21 cellular contexts compared by ENCODE assay signal in the genomic region with DNA sequence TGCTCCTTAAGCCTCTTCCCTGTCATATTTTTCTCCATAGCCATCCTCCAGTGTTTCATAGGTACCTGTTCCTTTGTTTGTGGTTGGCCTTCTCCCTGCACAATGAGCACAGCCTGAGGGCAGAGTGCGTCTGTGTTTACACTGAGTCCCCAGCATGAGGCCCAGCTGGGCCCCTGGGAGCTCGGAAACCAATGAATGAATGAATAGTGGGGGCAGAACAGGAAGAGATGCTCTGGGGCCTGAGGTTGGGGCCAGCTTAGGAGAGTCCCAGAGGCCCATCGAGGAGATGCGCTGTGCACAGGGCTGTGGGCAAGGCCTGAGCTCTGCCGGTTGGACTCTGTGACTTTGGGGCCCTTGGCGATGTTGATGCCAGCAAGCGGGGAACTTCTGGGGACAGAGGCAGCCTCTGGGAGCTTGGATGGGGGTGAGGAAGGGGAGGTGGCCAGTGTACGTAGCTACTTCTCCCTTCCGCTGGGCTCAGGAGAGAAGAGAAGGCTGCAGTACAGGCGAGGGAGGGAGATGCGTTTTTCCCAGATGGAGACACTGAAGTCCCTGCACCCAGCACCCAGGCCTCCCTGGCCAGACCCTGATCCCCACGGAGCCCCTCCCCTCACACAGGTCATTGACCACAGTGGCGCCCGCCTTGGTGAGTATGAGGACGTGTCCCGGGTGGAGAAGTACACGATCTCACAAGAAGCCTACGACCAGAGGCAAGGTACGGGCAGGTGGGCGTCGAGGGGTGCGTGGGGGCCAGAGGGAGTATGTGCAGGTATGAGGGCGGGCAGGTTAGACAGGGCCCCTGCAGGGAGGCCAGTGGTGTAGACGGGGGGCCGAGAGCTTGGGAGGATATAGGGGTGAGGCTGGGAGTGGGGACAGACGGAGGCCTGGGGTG. TPM values are rescaled to one million over a fixed set of nuclear protein-coding genes. Genes with fewer than 3 reads are reported as not detected.
DNase-seq lines count a peak whose midpoint lies in the region; ATAC-seq and TF ChIP-seq lines count a peak whose summit lies in the region.
"Had no signal": no experiment of that assay in that cellular context is flagged by ENCODE, and none has a peak within 500 bp of the region (broad histone marks: within the 10 kb centered on the region; RNA-seq: fewer than 3 reads in every experiment).

No MANE protein-coding gene starts in this region.

- peaks cover 52% of the 10 kb centered on the region for H3K36me3 Mint-ChIP-seq in activated CD8-positive, alpha-beta T cell treated with anti-CD3 and anti-CD28 coated beads, Interleukin-2, amount 10 ng/mL, durations not matched to agents 7 days and 5 days (ENCODE audit: low read depth)
- peaks cover 23% of the 10 kb centered on the region for H3K36me3 Mint-ChIP-seq in activated CD8-positive, alpha-beta T cell treated with anti-CD3 and anti-CD28 coated beads for 36 hours (ENCODE audit: low read depth)
- peaks cover 52% of the 10 kb centered on the region for H3K36me3 Mint-ChIP-seq in central memory CD8-positive, alpha-beta T cell (ENCODE audit: insufficient read depth)
- H3K36me3 Mint-ChIP-seq in stimulated activated naive B cell treated with anti-CD40 and anti-IgM and Interleukin-4, amounts not matched to agents 10 μg/mL and 1 μg/mL and 100 μg/mL, for 72 hours: peaks cover 45 to 64% of the 10 kb centered on the region in 2 donors
- H3K36me3 Mint-ChIP-seq in activated CD4-positive, alpha-beta T cell treated with anti-CD3 and anti-CD28 coated beads for 36 hours (ENCODE audit: low read depth): peaks cover 24% of the 10 kb centered on the region

- peak overlapping the region; percentile 39 for H3K27ac Mint-ChIP-seq in activated CD8-positive, alpha-beta T cell treated with anti-CD3 and anti-CD28 coated beads, Interleukin-2, amount 10 ng/mL, durations not matched to agents 7 days and 5 days
- no peak overlapping the region for H3K27ac Mint-ChIP-seq in activated CD8-positive, alpha-beta T cell treated with anti-CD3 and anti-CD28 coated beads for 36 hours
- H3K27ac Mint-ChIP-seq in central memory CD8-positive, alpha-beta T cell (ENCODE audit: low read depth): peak overlapping the region; percentile 52
- peak overlapping the region; percentile 25 for H3K27ac Mint-ChIP-seq in stimulated activated naive B cell treated with anti-CD40 and anti-IgM and Interleukin-4, amounts not matched to agents 10 μg/mL and 1 μg/mL and 100 μg/mL, for 72 hours
- H3K27ac Mint-ChIP-seq in activated CD4-positive, alpha-beta T cell treated with anti-CD3 and anti-CD28 coated beads for 36 hours: no peak overlapping the region
- H3K27ac Mint-ChIP-seq: activated B cell treated with CpG ODN at 0.5 μM for 24 hours had no signal

- no peaks in the 10 kb centered on the region for H3K9me3 Mint-ChIP-seq in activated CD8-positive, alpha-beta T cell treated with anti-CD3 and anti-CD28 coated beads, Interleukin-2, amount 10 ng/mL, durations not matched to agents 7 days and 5 days (ENCODE audit: insufficient read depth)
- no peaks in the 10 kb centered on the region for H3K9me3 Mint-ChIP-seq in activated CD8-positive, alpha-beta T cell treated with anti-CD3 and anti-CD28 coated beads for 36 hours
- no peaks in the 10 kb centered on the region for H3K9me3 Mint-ChIP-seq in central memory CD8-positive, alpha-beta T cell
- no peaks in the 10 kb centered on the region for H3K9me3 Mint-ChIP-seq in stimulated activated naive B cell treated with anti-CD40 and anti-IgM and Interleukin-4, amounts not matched to agents 10 μg/mL and 1 μg/mL and 100 μg/mL, for 72 hours
- no peaks in the 10 kb centered on the region for H3K9me3 Mint-ChIP-seq in activated CD4-positive, alpha-beta T cell treated with anti-CD3 and anti-CD28 coated beads for 36 hours (ENCODE audit: low read depth)
- H3K9me3 Mint-ChIP-seq: activated B cell treated with CpG ODN at 0.5 μM for 24 hours; naive thymus-derived CD8-positive, alpha-beta T cell had no signal

- no peak for ATAC-seq in activated CD8-positive, alpha-beta T cell treated with anti-CD3 and anti-CD28 coated beads, Interleukin-2, amount 10 ng/mL, durations not matched to agents 7 days and 5 days
- no peak for ATAC-seq in activated CD8-positive, alpha-beta T cell treated with anti-CD3 and anti-CD28 coated beads for 36 hours
- ATAC-seq in central memory CD8-positive, alpha-beta T cell (replicated peaks; ENCODE audit: extremely low read depth, poor library complexity, severe bottlenecking): no peak
- no peak for ATAC-seq in stimulated activated naive B cell treated with anti-CD40 and anti-IgM and Interleukin-4, amounts not matched to agents 10 μg/mL and 1 μg/mL and 100 μg/mL, for 72 hours (replicated peaks)
- no peak for ATAC-seq in HG03139 (IDR thresholded peaks at IDR 0.05; ENCODE audit: unreplicated experiment)
- ATAC-seq in activated CD4-positive, alpha-beta T cell treated with anti-CD3 and anti-CD28 coated beads for 36 hours: no peak
- ATAC-seq: naive thymus-derived CD8-positive, alpha-beta T cell; Panc1; right cardiac atrium had no signal

- no peaks in the 10 kb centered on the region for H3K27me3 Mint-ChIP-seq in activated CD8-positive, alpha-beta T cell treated with anti-CD3 and anti-CD28 coated beads, Interleukin-2, amount 10 ng/mL, durations not matched to agents 7 days and 5 days (ENCODE audit: low read depth)
- no peaks in the 10 kb centered on the region for H3K27me3 Mint-ChIP-seq in activated CD8-positive, alpha-beta T cell treated with anti-CD3 and anti-CD28 coated beads for 36 hours
- no peaks in the 10 kb centered on the region for H3K27me3 Mint-ChIP-seq in central memory CD8-positive, alpha-beta T cell
- H3K27me3 Mint-ChIP-seq in stimulated activated naive B cell treated with anti-CD40 and anti-IgM and Interleukin-4, amounts not matched to agents 10 μg/mL and 1 μg/mL and 100 μg/mL, for 72 hours: no peaks in the 10 kb centered on the region
- no peaks in the 10 kb centered on the region for H3K27me3 Mint-ChIP-seq in activated CD4-positive, alpha-beta T cell treated with anti-CD3 and anti-CD28 coated beads for 36 hours
- H3K27me3 Mint-ChIP-seq: activated B cell treated with CpG ODN at 0.5 μM for 24 hours; naive thymus-derived CD8-positive, alpha-beta T cell had no signal

- POLR2A ChIA-PET in activated CD8-positive, alpha-beta T cell treated with anti-CD3 and anti-CD28 coated beads, Interleukin-2, amount 10 ng/mL, durations not matched to agents 7 days and 5 days (lab: Charles Lee): no interaction called here
- POLR2A ChIA-PET in activated CD8-positive, alpha-beta T cell treated with anti-CD3 and anti-CD28 coated beads for 36 hours (lab: Charles Lee): no interaction called here
- POLR2A ChIA-PET in activated CD4-positive, alpha-beta T cell treated with anti-CD3 and anti-CD28 coated beads for 36 hours (lab: Charles Lee): no interaction called here

- intact Hi-C loops in activated CD8-positive, alpha-beta T cell treated with anti-CD3 and anti-CD28 coated beads for 36 hours (cut with micrococcal nuclease): no loop called here
- intact Hi-C loops in activated CD4-positive, alpha-beta T cell treated with anti-CD3 and anti-CD28 coated beads for 36 hours (cut with DNase I, micrococcal nuclease): loop anchor here in 1 of 2 experiments (10.0 kb wide), 1 partner anchor 364 kb away; a partner anchor contains a TSS

- CTCF ChIA-PET in activated CD8-positive, alpha-beta T cell treated with anti-CD3 and anti-CD28 coated beads, Interleukin-2, amount 10 ng/mL, durations not matched to agents 7 days and 5 days (lab: Charles Lee): interaction anchor here (2.1 kb wide), 1 partner anchor 8 kb away, joined by 8 read pairs; no protein-coding TSS in a partner anchor
- CTCF ChIA-PET in activated CD8-positive, alpha-beta T cell treated with anti-CD3 and anti-CD28 coated beads for 36 hours (lab: Charles Lee): no interaction called here
- CTCF ChIA-PET in activated CD4-positive, alpha-beta T cell treated with anti-CD3 and anti-CD28 coated beads for 36 hours (lab: Charles Lee): interaction anchor here (1.0 to 1.2 kb wide), 2 partner anchors 8 to 50 kb away, joined by 5 to 6 read pairs; no protein-coding TSS in a partner anchor

- peaks cover 22% of the 10 kb centered on the region for H3K4me1 Mint-ChIP-seq in activated CD8-positive, alpha-beta T cell treated with anti-CD3 and anti-CD28 coated beads, Interleukin-2, amount 10 ng/mL, durations not matched to agents 7 days and 5 days (ENCODE audit: low read depth)
- peaks cover 17% of the 10 kb centered on the region for H3K4me1 Mint-ChIP-seq in activated CD8-positive, alpha-beta T cell treated with anti-CD3 and anti-CD28 coated beads for 36 hours (ENCODE audit: low read depth)
- peaks cover 29% of the 10 kb centered on the region for H3K4me1 Mint-ChIP-seq in central memory CD8-positive, alpha-beta T cell
- peaks cover 23 to 33% of the 10 kb centered on the region in 2 donors for H3K4me1 Mint-ChIP-seq in stimulated activated naive B cell treated with anti-CD40 and anti-IgM and Interleukin-4, amounts not matched to agents 10 μg/mL and 1 μg/mL and 100 μg/mL, for 72 hours
- H3K4me1 Mint-ChIP-seq in activated CD4-positive, alpha-beta T cell treated with anti-CD3 and anti-CD28 coated beads for 36 hours: peaks cover 20% of the 10 kb centered on the region

- DNase-seq in activated CD8-positive, alpha-beta T cell treated with anti-CD3 and anti-CD28 coated beads, Interleukin-2, amount 10 ng/mL, durations not matched to agents 7 days and 5 days: no peak
- no peak for DNase-seq in activated CD8-positive, alpha-beta T cell treated with anti-CD3 and anti-CD28 coated beads for 36 hours
- DNase-seq in M059J (ENCODE audit: low read depth): peak; percentile 40
- DNase-seq in central memory CD8-positive, alpha-beta T cell (ENCODE audit: low spot score in 2 of 2): no peak
- DNase-seq in stimulated activated naive B cell treated with anti-CD40 and anti-IgM and Interleukin-4, amounts not matched to agents 10 μg/mL and 1 μg/mL and 100 μg/mL, for 72 hours: no peak
- no peak for DNase-seq in activated CD4-positive, alpha-beta T cell treated with anti-CD3 and anti-CD28 coated beads, Interleukin-2, amount 50 U/mL, for 1 hour
- DNase-seq in activated CD4-positive, alpha-beta T cell treated with anti-CD3 and anti-CD28 coated beads for 36 hours: no peak
- DNase-seq: activated B cell treated with CpG ODN at 0.5 μM for 24 hours; caudate nucleus; GM23248; IMR-90; lower lobe of right lung; naive thymus-derived CD8-positive, alpha-beta T cell; NCI-H1105; NCI-H510A treated with DMSO at 0.1 percent for 48 hours; stimulated activated CD4-positive, alpha-beta T cell treated with anti-CD3 and anti-CD28 coated beads, Interleukin-1b, Interleukin-23, amount 100 ng/mL, for 48 hours; tibial artery had no signal

- H3K4me3 Mint-ChIP-seq in activated CD8-positive, alpha-beta T cell treated with anti-CD3 and anti-CD28 coated beads, Interleukin-2, amount 10 ng/mL, durations not matched to agents 7 days and 5 days: no peak overlapping the region
- no peak overlapping the region for H3K4me3 Mint-ChIP-seq in activated CD8-positive, alpha-beta T cell treated with anti-CD3 and anti-CD28 coated beads for 36 hours
- H3K4me3 Mint-ChIP-seq in central memory CD8-positive, alpha-beta T cell: no peak overlapping the region
- H3K4me3 Mint-ChIP-seq in stimulated activated naive B cell treated with anti-CD40 and anti-IgM and Interleukin-4, amounts not matched to agents 10 μg/mL and 1 μg/mL and 100 μg/mL, for 72 hours: no peak overlapping the region
- H3K4me3 Mint-ChIP-seq in activated CD4-positive, alpha-beta T cell treated with anti-CD3 and anti-CD28 coated beads for 36 hours: no peak overlapping the region
- H3K4me3 Mint-ChIP-seq: activated B cell treated with CpG ODN at 0.5 μM for 24 hours had no signal

- no peak for TF ChIP-seq CTCF in activated CD8-positive, alpha-beta T cell treated with anti-CD3 and anti-CD28 coated beads for 36 hours (IDR thresholded peaks at IDR 0.05)

RNA-seq across cellular contexts. Expression of a gene that starts 5.1 kb away (rescaled TPM):
- 100 to 1,000 TPM; 186 to 200 TPM for total RNA-seq in activated CD8-positive, alpha-beta T cell treated with anti-CD3 and anti-CD28 coated beads, Interleukin-2, amount 10 ng/mL, durations not matched to agents 7 days and 5 days
- total RNA-seq in activated CD8-positive, alpha-beta T cell treated with anti-CD3 and anti-CD28 coated beads for 36 hours: 10 to 100 TPM; 74.9 to 81.7 TPM
- total RNA-seq in M059J (2014; rRNA removed; shearing (Covaris generic)): 307 and 372 TPM in 2 replicates
- total RNA-seq in activated CD4-positive, alpha-beta T cell treated with anti-CD3 and anti-CD28 coated beads for 36 hours: 100 to 1,000 TPM; 111 to 117 TPM

RNA-seq across cellular contexts. Expression of a gene that starts 5.7 kb away (rescaled TPM):
- total RNA-seq in activated CD8-positive, alpha-beta T cell treated with anti-CD3 and anti-CD28 coated beads, Interleukin-2, amount 10 ng/mL, durations not matched to agents 7 days and 5 days: 10 to 100 TPM; 50.5 to 57.3 TPM
- 10 to 100 TPM; 68.4 to 76.5 TPM for total RNA-seq in activated CD8-positive, alpha-beta T cell treated with anti-CD3 and anti-CD28 coated beads for 36 hours
- 90.4 and 115 TPM in 2 replicates for total RNA-seq in M059J (2014; rRNA removed; shearing (Covaris generic))
- 10 to 100 TPM; 89.6 to 97.3 TPM for total RNA-seq in activated CD4-positive, alpha-beta T cell treated with anti-CD3 and anti-CD28 coated beads for 36 hours

RNA-seq across cellular contexts. Expression of a gene that starts 9.4 kb away (rescaled TPM):
- under 1 TPM in 1 of 2 experiments, not detected in 1; 0.58 TPM for total RNA-seq in activated CD8-positive, alpha-beta T cell treated with anti-CD3 and anti-CD28 coated beads, Interleukin-2, amount 10 ng/mL, durations not matched to agents 7 days and 5 days
- total RNA-seq in activated CD8-positive, alpha-beta T cell treated with anti-CD3 and anti-CD28 coated beads for 36 hours: not detected
- 0.39 TPM in 1 of 2 replicates, not detected in the other for total RNA-seq in M059J (2014; rRNA removed; shearing (Covaris generic))
- not detected for total RNA-seq in activated CD4-positive, alpha-beta T cell treated with anti-CD3 and anti-CD28 coated beads for 36 hours
- total RNA-seq: activated B cell treated with CpG ODN at 0.5 μM for 24 hours; fibroblast of villous mesenchyme; GM23248; IMR-90; lower lobe of right lung; naive thymus-derived CD8-positive, alpha-beta T cell; right cardiac atrium had no signal

RNA-seq across cellular contexts. Expression of a gene that starts 19.5 kb away (rescaled TPM):
- 100 to 1,000 TPM; 547 to 569 TPM for total RNA-seq in activated CD8-positive, alpha-beta T cell treated with anti-CD3 and anti-CD28 coated beads, Interleukin-2, amount 10 ng/mL, durations not matched to agents 7 days and 5 days
- total RNA-seq in activated CD8-positive, alpha-beta T cell treated with anti-CD3 and anti-CD28 coated beads for 36 hours: 100 to 1,000 TPM; 250 to 275 TPM
- 425 and 426 TPM in 2 replicates for total RNA-seq in M059J (2014; rRNA removed; shearing (Covaris generic))
- total RNA-seq in activated CD4-positive, alpha-beta T cell treated with anti-CD3 and anti-CD28 coated beads for 36 hours: 100 to 1,000 TPM; 345 to 452 TPM

RNA-seq across cellular contexts. Expression of a gene that starts 31.9 kb away (rescaled TPM):
- not detected for total RNA-seq in activated CD8-positive, alpha-beta T cell treated with anti-CD3 and anti-CD28 coated beads, Interleukin-2, amount 10 ng/mL, durations not matched to agents 7 days and 5 days
- total RNA-seq in activated CD8-positive, alpha-beta T cell treated with anti-CD3 and anti-CD28 coated beads for 36 hours: not detected
- not detected in 2 replicates for total RNA-seq in M059J (2014; rRNA removed; shearing (Covaris generic))
- not detected for total RNA-seq in activated CD4-positive, alpha-beta T cell treated with anti-CD3 and anti-CD28 coated beads for 36 hours
- total RNA-seq: activated B cell treated with CpG ODN at 0.5 μM for 24 hours; naive thymus-derived CD8-positive, alpha-beta T cell had no signal

Comparison
In these comparisons a context has a peak if more than half of its experiments do, and no peak if none do; other contexts are left out.
1. H3K27ac Mint-ChIP-seq: peak in activated CD8-positive, alpha-beta T cell treated with anti-CD3 and anti-CD28 coated beads, Interleukin-2, amount 10 ng/mL, durations not matched to agents 7 days and 5 days (single experiment), central memory CD8-positive, alpha-beta T cell (single experiment) and stimulated activated naive B cell treated with anti-CD40 and anti-IgM and Interleukin-4, amounts not matched to agents 10 μg/mL and 1 μg/mL and 100 μg/mL, for 72 hours (single experiment); none in activated CD8-positive, alpha-beta T cell treated with anti-CD3 and anti-CD28 coated beads for 36 hours (single experiment) and activated CD4-positive, alpha-beta T cell treated with anti-CD3 and anti-CD28 coated beads for 36 hours (single experiment).